In genomic region chr2:74845991-74846390, GRCh38 we compare ENCODE assay signal across 10 cellular contexts. TPM values are rescaled to one million over a fixed set of nuclear protein-coding genes. Genes with fewer than 3 reads are reported as not detected.
DNase-seq lines count a peak whose midpoint lies in the region; ATAC-seq, FAIRE-seq and TF ChIP-seq lines count a peak whose summit lies in the region.
"Had no signal": no experiment of that assay in that cellular context is flagged by ENCODE, and none has a peak within 500 bp of the region (broad histone marks: within the 10 kb centered on the region; RNA-seq: fewer than 3 reads in every experiment).

No MANE protein-coding gene starts in this region.

- peaks cover 10 to 43% (median 10%) of the 10 kb centered on the region in 3 donors for H3K4me1 ChIP-seq in pancreas

- H3K9me3 Mint-ChIP-seq in brain: no peaks in the 10 kb centered on the region

- H3K27ac ChIP-seq in AG04450 (ENCODE audit: low read depth, low read length): peak overlapping the region; percentile 91
- peak overlapping the region; percentile 44 to 83 (median 66) for H3K27ac ChIP-seq in pancreas
- H3K27ac ChIP-seq in WERI-Rb-1: no peak overlapping the region

- no peaks in the 10 kb centered on the region for H3K36me3 ChIP-seq in pancreas
- no peaks in the 10 kb centered on the region; the same call in 1 of the 2 replicates for H3K36me3 ChIP-seq in WERI-Rb-1

- H3K36me3 Mint-ChIP-seq in brain: peaks cover 66% of the 10 kb centered on the region

- no peak for FAIRE-seq in pancreas (lab: Jason Lieb, UNC)
- FAIRE-seq: G401.6 had no signal

- H3K4me3 Mint-ChIP-seq in brain: peak overlapping the region in 3 of 5 experiments; percentile 10 to 45 (median 33)

- 67% methylated on average over 2 of the region's 2 CpGs for WGBS in pancreas, 2 donors

- intact Hi-C loops in pancreas (cut with DNase I): no loop called here

- no peak for TF ChIP-seq CTCF in AG04450 (IDR thresholded peaks at IDR 0.05; ENCODE audit: low read depth, low read length)
- no peak for TF ChIP-seq CTCF in brain (conservative IDR thresholded peaks at IDR 0.05)
- TF ChIP-seq CTCF in pancreas (IDR thresholded peaks at IDR 0.05): no peak
- TF ChIP-seq CTCF in WERI-Rb-1 (IDR thresholded peaks at IDR 0.05; ENCODE audit: low read depth, low read length): no peak

- H3K27ac Mint-ChIP-seq in brain: peak overlapping the region in 3 of 5 experiments; percentile 24 to 74 (median 41)

- DNase-seq in AG04450 (ENCODE audit: low read depth, low spot score) (no peak), GM03348 (ENCODE audit: low spot score) (peak; percentile 27), pancreas (no peak), WERI-Rb-1 (no peak), inferior parietal cortex (ENCODE audit: extremely low spot score) (no peak)
- no peak for DNase-seq in stimulated activated CD4-positive, alpha-beta T cell treated with anti-CD3 and anti-CD28 coated beads, Interleukin-2, amount 100 ng/mL, for 48 hours

- ATAC-seq in pancreas: no peak
- no peak for ATAC-seq in HG02973 (IDR thresholded peaks at IDR 0.05; ENCODE audit: unreplicated experiment)
- ATAC-seq: activated CD4-positive, CD25-positive, alpha-beta regulatory T cell treated with anti-CD3 and anti-CD28 coated beads, Interleukin-2, amount 50 U/mL, for 24 hours had no signal

- H3K27me3 Mint-ChIP-seq in brain: peaks cover 8% of the 10 kb centered on the region

- H3K27me3 ChIP-seq in AG04450 (ENCODE audit: control insufficient read depth, insufficient read depth, low read length) (no peaks in the 10 kb centered on the region), pancreas (no peaks in the 10 kb centered on the region), WERI-Rb-1 (ENCODE audit: insufficient read depth, low read depth, severe bottlenecking) (no peaks in the 10 kb centered on the region)

- no peak overlapping the region for H3K4me3 ChIP-seq in AG04450 (ENCODE audit: low read depth, low read length)
- no peak overlapping the region for H3K4me3 ChIP-seq in pancreas
- no peak overlapping the region for H3K4me3 ChIP-seq in WERI-Rb-1 (ENCODE audit: low read depth, low read length)

- CTCF ChIA-PET in AG04450 (lab: Charles Lee): no interaction called here

- POLR2A ChIA-PET in AG04450 (lab: Yijun Ruan, JAX): interaction anchor here (1.0 kb wide), 1 partner anchor 11 kb away, joined by 3 read pairs; no protein-coding TSS in a partner anchor

- H3K9me3 ChIP-seq in AG04450 (ENCODE audit: control insufficient read depth, insufficient read depth, low read length) (no peaks in the 10 kb centered on the region), pancreas (no peaks in the 10 kb centered on the region), WERI-Rb-1 (ENCODE audit: severe bottlenecking) (no peaks in the 10 kb centered on the region)

- H3K4me1 Mint-ChIP-seq in brain: peaks cover 94% of the 10 kb centered on the region

RNA-seq across cellular contexts. Expression of gene HK2, which starts 12.1 kb away (rescaled TPM):
- 12.5 and 13.3 TPM in 2 replicates for polyA plus RNA-seq in AG04450 (2011; rRNA removed)
- 32.0 and 33.7 TPM in 2 replicates for polyA minus RNA-seq in AG04450 (2011; rRNA and poly(A)+ RNA removed)
- polyA plus RNA-seq in brain (ENCODE audit: insufficient read depth, low read depth, low replicate concordance): 2.5 TPM
- 1 to 10 TPM in 5 of 6 donors, under 1 TPM in 1; 0.56 to 8.6 (median 4.4) TPM for total RNA-seq in pancreas
- polyA plus RNA-seq in pancreas: 1 to 10 TPM in 1 of 2 donors, under 1 TPM in 1; 0.47 to 1.9 TPM
